Comparison of ENCODE assay signal across 20 cellular contexts in the genomic region with DNA sequence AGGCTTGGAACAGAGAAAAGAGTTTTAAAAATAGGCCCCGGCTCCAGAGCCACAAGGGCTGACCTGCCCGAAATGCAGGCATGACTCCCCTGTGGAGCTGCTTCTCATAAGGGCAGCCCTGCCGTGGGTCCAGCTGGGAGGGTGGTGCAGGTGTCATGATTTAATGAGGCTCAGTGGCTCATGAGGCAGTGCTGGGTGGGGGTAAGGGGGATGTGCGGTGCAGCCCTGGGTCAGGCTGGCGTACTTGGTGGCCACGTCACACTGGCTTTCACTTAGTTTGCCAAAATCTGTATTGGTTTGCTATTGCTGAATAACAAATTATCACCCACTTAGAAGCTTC. TPM values are rescaled to one million over a fixed set of nuclear protein-coding genes. Genes with fewer than 3 reads are reported as not detected.
"Had no signal": no experiment of that assay in that cellular context is flagged by ENCODE, and none has a peak within 500 bp of the region (broad histone marks: within the 10 kb centered on the region; RNA-seq: fewer than 3 reads in every experiment).

No MANE protein-coding gene starts in this region.

- H3K9ac ChIP-seq: neural progenitor cell, parathyroid adenoma had no signal

- H3K4me1 Mint-ChIP-seq: stimulated activated naive B cell treated with anti-CD40 and anti-IgM and Interleukin-4, amounts not matched to agents 10 μg/mL and 1 μg/mL and 100 μg/mL, for 72 hours had no signal

- H3K4me3 ChIP-seq: hepatocyte, left ventricle myocardium inferior, neural progenitor cell, SK-N-MC had no signal

- H3K27ac ChIP-seq: foreskin keratinocyte, hepatocyte, left ventricle myocardium inferior, neural progenitor cell, parathyroid adenoma, SK-N-MC had no signal

- H3K4me3 Mint-ChIP-seq: activated CD8-positive, alpha-beta T cell treated with anti-CD3 and anti-CD28 coated beads for 36 hours; activated naive CD8-positive, alpha-beta T cell treated with anti-CD3 and anti-CD28 coated beads for 36 hours; activated T-cell treated with anti-CD3 and anti-CD28 coated beads, Interleukin-2, amount 50 U/mL, for 72 hours; neural progenitor cell; stimulated activated naive B cell treated with anti-CD40 and anti-IgM and Interleukin-4, amounts not matched to agents 10 μg/mL and 1 μg/mL and 100 μg/mL, for 72 hours had no signal

- H3K9me3 Mint-ChIP-seq: activated CD8-positive, alpha-beta T cell treated with anti-CD3 and anti-CD28 coated beads for 36 hours; activated naive CD8-positive, alpha-beta T cell treated with anti-CD3 and anti-CD28 coated beads for 36 hours; activated T-cell treated with anti-CD3 and anti-CD28 coated beads, Interleukin-2, amount 50 U/mL, for 72 hours; stimulated activated naive B cell treated with anti-CD40 and anti-IgM and Interleukin-4, amounts not matched to agents 10 μg/mL and 1 μg/mL and 100 μg/mL, for 72 hours had no signal

- H3K4me2 ChIP-seq: hepatocyte, neural progenitor cell had no signal

- H3K27me3 Mint-ChIP-seq: activated CD8-positive, alpha-beta T cell treated with anti-CD3 and anti-CD28 coated beads for 36 hours had no signal

- H3K4me1 ChIP-seq: foreskin keratinocyte, left ventricle myocardium inferior, neural progenitor cell, parathyroid adenoma had no signal

- H3K27ac Mint-ChIP-seq: activated CD8-positive, alpha-beta T cell treated with anti-CD3 and anti-CD28 coated beads for 36 hours; activated naive CD8-positive, alpha-beta T cell treated with anti-CD3 and anti-CD28 coated beads for 36 hours; activated T-cell treated with anti-CD3 and anti-CD28 coated beads, Interleukin-2, amount 50 U/mL, for 72 hours; stimulated activated naive B cell treated with anti-CD40 and anti-IgM and Interleukin-4, amounts not matched to agents 10 μg/mL and 1 μg/mL and 100 μg/mL, for 72 hours had no signal

- DNase-seq: activated CD4-positive, alpha-beta T cell treated with anti-CD3 and anti-CD28 coated beads for 4 hours; activated CD8-positive, alpha-beta T cell treated with anti-CD3 and anti-CD28 coated beads for 36 hours; activated gamma-delta T cell treated with Interleukin-2 at 50 U/mL for 16 hours; activated naive CD8-positive, alpha-beta T cell treated with anti-CD3 and anti-CD28 coated beads for 36 hours; activated T-cell treated with anti-CD3 and anti-CD28 coated beads, Interleukin-2, amount 50 U/mL, for 72 hours; amniotic stem cell; foreskin keratinocyte; left ventricle myocardium inferior; stimulated activated naive B cell treated with anti-CD40 and anti-IgM and Interleukin-4, amounts not matched to agents 10 μg/mL and 1 μg/mL and 100 μg/mL, for 72 hours had no signal

- H3K36me3 Mint-ChIP-seq: activated naive CD8-positive, alpha-beta T cell treated with anti-CD3 and anti-CD28 coated beads for 36 hours; stimulated activated naive B cell treated with anti-CD40 and anti-IgM and Interleukin-4, amounts not matched to agents 10 μg/mL and 1 μg/mL and 100 μg/mL, for 72 hours had no signal

- ATAC-seq: activated CD8-positive, alpha-beta T cell treated with anti-CD3 and anti-CD28 coated beads for 36 hours; activated T-cell treated with anti-CD3 and anti-CD28 coated beads, Interleukin-2, amount 50 U/mL, for 72 hours; foreskin keratinocyte; stimulated activated naive B cell treated with anti-CD40 and anti-IgM and Interleukin-4, amounts not matched to agents 10 μg/mL and 1 μg/mL and 100 μg/mL, for 72 hours had no signal

- H3K36me3 ChIP-seq: left ventricle myocardium inferior, neural progenitor cell had no signal

- H3K27me3 ChIP-seq: hepatocyte, neural progenitor cell had no signal

- FAIRE-seq: islet of Langerhans, urothelium cell line had no signal

RNA-seq across cellular contexts. Expression of gene MROH2A, which starts 42.6 kb away (rescaled TPM):
- total RNA-seq: activated CD8-positive, alpha-beta T cell treated with anti-CD3 and anti-CD28 coated beads for 36 hours; activated naive CD8-positive, alpha-beta T cell treated with anti-CD3 and anti-CD28 coated beads for 36 hours; activated T-cell treated with anti-CD3 and anti-CD28 coated beads, Interleukin-2, amount 50 U/mL, for 72 hours; dermis microvascular lymphatic vessel endothelial cell; epithelial cell of proximal tubule; fibroblast of lung; hepatocyte; left ventricle myocardium inferior; mononuclear cell; T-helper 2 cell treated with Interferon-gamma antibody and Interleukin-4, amounts not matched to agents 100 ng/mL and 5 ng/mL, for 36 hours had no signal
- polyA plus RNA-seq: fibroblast of lung, hepatocyte had no signal
